Comparison of ENCODE assay signal across 14 cellular contexts in genomic region chr22:37654556-37655251, GRCh38.
"Had no signal": no experiment of that assay in that cellular context is flagged by ENCODE, and none has a peak within 500 bp of the region (broad histone marks: within the 10 kb centered on the region; RNA-seq: fewer than 3 reads in every experiment).

No MANE protein-coding gene starts in this region.

- H3K4me3 ChIP-seq: dorsolateral prefrontal cortex, esophagus muscularis mucosa, left lung, skin epidermis, suprapubic skin had no signal

- H3K4me3 Mint-ChIP-seq: activated CD4-positive, alpha-beta T cell treated with anti-CD3 and anti-CD28 coated beads, Interleukin-2, amount 10 ng/mL, durations not matched to agents 7 days and 5 days; activated naive CD8-positive, alpha-beta T cell; brain; memory B cell had no signal

- DNase-seq: activated CD4-positive, alpha-beta T cell treated with anti-CD3 and anti-CD28 coated beads, Interleukin-2, amount 10 ng/mL, durations not matched to agents 7 days and 5 days; amygdala; dorsolateral prefrontal cortex; left lung; Right ventricle myocardium superior; SK-N-SH; stimulated activated naive CD4-positive, alpha-beta T cell; T-helper 1 cell had no signal

- H3K9me3 Mint-ChIP-seq: activated CD4-positive, alpha-beta T cell treated with anti-CD3 and anti-CD28 coated beads, Interleukin-2, amount 10 ng/mL, durations not matched to agents 7 days and 5 days; memory B cell had no signal

- H3K36me3 Mint-ChIP-seq: brain had no signal

- H3K27me3 Mint-ChIP-seq: activated CD4-positive, alpha-beta T cell treated with anti-CD3 and anti-CD28 coated beads, Interleukin-2, amount 10 ng/mL, durations not matched to agents 7 days and 5 days; activated naive CD8-positive, alpha-beta T cell; memory B cell had no signal

- H3K27ac Mint-ChIP-seq: activated CD4-positive, alpha-beta T cell treated with anti-CD3 and anti-CD28 coated beads, Interleukin-2, amount 10 ng/mL, durations not matched to agents 7 days and 5 days; memory B cell had no signal

- H3K9me3 ChIP-seq: esophagus muscularis mucosa, left lung, SK-N-SH, suprapubic skin had no signal

- ATAC-seq: left lung had no signal

- H3K27ac ChIP-seq: dorsolateral prefrontal cortex, esophagus muscularis mucosa, left lung, suprapubic skin had no signal

- H3K27me3 ChIP-seq: dorsolateral prefrontal cortex, esophagus muscularis mucosa, left lung, suprapubic skin had no signal
